Comparison of ENCODE assay signal across 7 cellular contexts in genomic region chr17:77214743-77215142, GRCh38.
DNase-seq lines count a peak whose midpoint lies in the region; ATAC-seq and TF ChIP-seq lines count a peak whose summit lies in the region.

No MANE protein-coding gene starts in this region.

- no peak overlapping the region for H3K27ac Mint-ChIP-seq in activated CD4-positive, alpha-beta memory T cell treated with anti-CD3 and anti-CD28 coated beads for 36 hours
- H3K27ac Mint-ChIP-seq in stimulated activated effector memory CD8-positive, alpha-beta T cell treated with anti-CD3 and anti-CD28 coated beads, Interleukin-12 subunit alpha, Interleukin-12 subunit beta, amount 100 ng/mL, for 72 hours, result no peak overlapping the region

- H3K4me1 ChIP-seq in right atrium auricular region, result peaks cover 0 to 49% of the 10 kb centered on the region in 2 donors

- no peaks in the 10 kb centered on the region for H3K27me3 ChIP-seq in right atrium auricular region

- H3K27me3 Mint-ChIP-seq in activated CD4-positive, alpha-beta memory T cell treated with anti-CD3 and anti-CD28 coated beads for 36 hours, result no peaks in the 10 kb centered on the region

- no peaks in the 10 kb centered on the region for H3K4me1 Mint-ChIP-seq in activated CD4-positive, alpha-beta memory T cell treated with anti-CD3 and anti-CD28 coated beads for 36 hours (ENCODE audit: low read depth)
- H3K4me1 Mint-ChIP-seq in stimulated activated effector memory CD8-positive, alpha-beta T cell treated with anti-CD3 and anti-CD28 coated beads, Interleukin-12 subunit alpha, Interleukin-12 subunit beta, amount 100 ng/mL, for 72 hours, result no peaks in the 10 kb centered on the region

- peak overlapping the region in 1 of 2 donors; percentile 54 for H3K27ac ChIP-seq in right atrium auricular region

- peaks cover 74% of the 10 kb centered on the region for H3K36me3 ChIP-seq in right atrium auricular region

- CTCF ChIA-PET in activated CD4-positive, alpha-beta memory T cell treated with anti-CD3 and anti-CD28 coated beads for 36 hours (lab: Charles Lee), result interaction anchor here (0.6 to 1.4 kb wide), 2 partner anchors 48 to 128 kb away, joined by 3 to 6 read pairs; no protein-coding TSS in a partner anchor

- POLR2A ChIA-PET in activated CD4-positive, alpha-beta memory T cell treated with anti-CD3 and anti-CD28 coated beads for 36 hours (lab: Charles Lee), result no interaction called here

- no peaks in the 10 kb centered on the region for H3K9me3 ChIP-seq in right atrium auricular region

- in situ Hi-C loops in KBM-7 (cut with MboI; ENCODE audit: low pct_unique_long_range_greater_than_20kb, low sequenced_read_pairs), result no loop called here

- ATAC-seq in stimulated activated effector memory CD8-positive, alpha-beta T cell treated with anti-CD3 and anti-CD28 coated beads, Interleukin-12 subunit alpha, Interleukin-12 subunit beta, amount 100 ng/mL, for 72 hours, result peak; percentile 52
- ATAC-seq in GM18511 (IDR thresholded peaks at IDR 0.05; ENCODE audit: unreplicated experiment), result no peak

- H3K4me3 Mint-ChIP-seq in activated CD4-positive, alpha-beta memory T cell treated with anti-CD3 and anti-CD28 coated beads for 36 hours, result no peak overlapping the region
- H3K4me3 Mint-ChIP-seq in stimulated activated effector memory CD8-positive, alpha-beta T cell treated with anti-CD3 and anti-CD28 coated beads, Interleukin-12 subunit alpha, Interleukin-12 subunit beta, amount 100 ng/mL, for 72 hours, result no peak overlapping the region

- peak; percentile 21 for DNase-seq in EL
- peak; percentile 53 for DNase-seq in KBM-7
- peak; percentile 38 for DNase-seq in activated CD4-positive, alpha-beta memory T cell treated with anti-CD3 and anti-CD28 coated beads for 36 hours
- no peak for DNase-seq in right atrium auricular region (ENCODE audit: low spot score)
- no peak for DNase-seq in stimulated activated effector memory CD8-positive, alpha-beta T cell treated with anti-CD3 and anti-CD28 coated beads, Interleukin-12 subunit alpha, Interleukin-12 subunit beta, amount 100 ng/mL, for 72 hours (ENCODE audit: low spot score in 2 of 2)
- DNase-seq in ureter (ENCODE audit: low spot score), result no peak

- peak; percentile 44 to 67 for TF ChIP-seq CTCF in right atrium auricular region (IDR thresholded peaks at IDR 0.05)

- H3K9me3 Mint-ChIP-seq in activated CD4-positive, alpha-beta memory T cell treated with anti-CD3 and anti-CD28 coated beads for 36 hours, result no peaks in the 10 kb centered on the region
- H3K9me3 Mint-ChIP-seq in stimulated activated effector memory CD8-positive, alpha-beta T cell treated with anti-CD3 and anti-CD28 coated beads, Interleukin-12 subunit alpha, Interleukin-12 subunit beta, amount 100 ng/mL, for 72 hours, result no peaks in the 10 kb centered on the region

- H3K4me3 ChIP-seq in right atrium auricular region, result no peak overlapping the region

- H3K36me3 Mint-ChIP-seq in activated CD4-positive, alpha-beta memory T cell treated with anti-CD3 and anti-CD28 coated beads for 36 hours, result peaks cover 36% of the 10 kb centered on the region
- H3K36me3 Mint-ChIP-seq in stimulated activated effector memory CD8-positive, alpha-beta T cell treated with anti-CD3 and anti-CD28 coated beads, Interleukin-12 subunit alpha, Interleukin-12 subunit beta, amount 100 ng/mL, for 72 hours, result peaks cover 90% of the 10 kb centered on the region

- intact Hi-C loops in activated CD4-positive, alpha-beta memory T cell treated with anti-CD3 and anti-CD28 coated beads for 36 hours (cut with micrococcal nuclease), result no loop called here

Comparison
In these comparisons a context has a peak if more than half of its experiments do, and no peak if none do; other contexts are left out.
1. DNase-seq: peak in EL (single experiment), KBM-7 (single experiment) and activated CD4-positive, alpha-beta memory T cell treated with anti-CD3 and anti-CD28 coated beads for 36 hours (single experiment); none in right atrium auricular region (single experiment), stimulated activated effector memory CD8-positive, alpha-beta T cell treated with anti-CD3 and anti-CD28 coated beads, Interleukin-12 subunit alpha, Interleukin-12 subunit beta, amount 100 ng/mL, for 72 hours (0 of 2) and ureter (single experiment).